In the genomic region with DNA sequence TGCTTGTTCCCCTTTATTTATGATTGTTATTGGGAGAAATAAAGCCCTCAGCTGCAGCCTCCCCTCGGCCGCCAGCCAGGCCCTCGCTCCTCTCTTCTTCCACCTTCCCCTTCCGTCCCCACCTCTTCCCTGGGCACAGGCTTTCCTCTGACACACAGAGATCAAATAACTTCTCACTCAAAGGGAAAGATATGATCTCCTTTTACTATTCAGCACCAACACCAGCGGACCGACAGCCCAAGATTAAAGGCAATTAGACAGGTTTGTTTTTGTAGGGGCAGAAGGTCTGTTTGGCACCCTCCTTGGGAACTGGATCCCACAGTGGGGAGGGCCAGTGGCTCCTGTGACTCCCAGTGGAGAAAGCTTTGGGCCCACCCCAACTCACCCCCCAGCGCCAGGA, we compare ENCODE assay signal across 24 cellular contexts. TPM values are rescaled to one million over a fixed set of nuclear protein-coding genes. Genes with fewer than 3 reads are reported as not detected.
DNase-seq lines count a peak whose midpoint lies in the region; ATAC-seq and TF ChIP-seq lines count a peak whose summit lies in the region.
"Had no signal": no experiment of that assay in that cellular context is flagged by ENCODE, and none has a peak within 500 bp of the region (broad histone marks: within the 10 kb centered on the region; RNA-seq: fewer than 3 reads in every experiment).

No MANE protein-coding gene starts in this region.

- DNase-seq in DMS 273 (lab: John Stamatoyannopoulos, UW; ENCODE audit: unreplicated experiment), result peak; percentile 83
- DNase-seq in DMS79 (lab: John Stamatoyannopoulos, UW), result peak; percentile 80
- peak; percentile 61 for DNase-seq in NCI-H69 (lab: John Stamatoyannopoulos, UW)
- DNase-seq in esophagus squamous epithelium (lab: John Stamatoyannopoulos, UW), result no peak
- DNase-seq in NCI-H2081 (lab: John Stamatoyannopoulos, UW), result no peak
- DNase-seq in putamen (ENCODE audit: low spot score), result no peak
- DNase-seq: activated CD4-positive, alpha-beta T cell treated with anti-CD3 and anti-CD28 coated beads for 4 hours; C1 segment of cervical spinal cord; DMS53; effector CD4-positive, alpha-beta T cell; GF-D8; hippocampal formation; mammary epithelial cell; mucosa of descending colon; natural killer cell; NCI-H2029; PC-9; Right ventricle myocardium superior; stimulated activated naive CD4-positive, alpha-beta T cell had no signal

- no peak for TF ChIP-seq POLR2A in esophagus squamous epithelium (IDR thresholded peaks at IDR 0.05)

- WGBS in esophagus squamous epithelium, 2 donors, result 60 to 85% methylated on average over 5 to 6 of the region's 7 CpGs

- TF ChIP-seq CTCF in esophagus squamous epithelium (IDR thresholded peaks at IDR 0.05), result no peak

- peak overlapping the region in 3 of 4 donors; percentile 31 to 69 (median 56) for H3K27ac ChIP-seq in esophagus squamous epithelium
- H3K27ac ChIP-seq: PC-9 had no signal

- no peaks in the 10 kb centered on the region for H3K9me3 ChIP-seq in esophagus squamous epithelium
- H3K9me3 ChIP-seq: mucosa of descending colon had no signal

- intact Hi-C loops in esophagus squamous epithelium (cut with DNase I), result no loop called here

- H3K4me1 ChIP-seq in esophagus squamous epithelium, result peaks cover 22 to 96% (median 33%) of the 10 kb centered on the region in 3 donors

- peaks cover 0 to 42% (median 0%) of the 10 kb centered on the region in 3 donors for H3K36me3 ChIP-seq in esophagus squamous epithelium

- H3K27me3 ChIP-seq in esophagus squamous epithelium, result no peaks in the 10 kb centered on the region

- H3K4me3 ChIP-seq in esophagus squamous epithelium, result no peak overlapping the region
- H3K4me3 ChIP-seq: K562, mucosa of descending colon, PC-9, smooth muscle cell had no signal

- ATAC-seq in GM18858 (IDR thresholded peaks at IDR 0.05; ENCODE audit: unreplicated experiment) (no peak), GM18520 (IDR thresholded peaks at IDR 0.05; ENCODE audit: unreplicated experiment) (no peak)
- ATAC-seq: activated naive CD4-positive, alpha-beta T cell treated with anti-CD3 and anti-CD28 coated beads, Interleukin-2, amount 50 U/mL, for 72 hours; K562; mucosa of descending colon; natural killer cell had no signal

RNA-seq across cellular contexts. Expression of a gene that starts 23.0 kb away (rescaled TPM):
- total RNA-seq in esophagus squamous epithelium, result 100 to 1,000 TPM in 2 of 4 donors, 10 to 100 TPM in 2; 72.5 to 163 (median 117) TPM

Comparison
In these comparisons a context has a peak if more than half of its experiments do, and no peak if none do; other contexts are left out.
1. DNase-seq: peak in DMS 273 (single experiment), DMS79 (single experiment) and NCI-H69 (single experiment); none in esophagus squamous epithelium (single experiment), NCI-H2081 (0 of 2) and putamen (single experiment).